Comparison of ENCODE assay signal across 1 cellular context in genomic region chr5:139283252-139284166, GRCh38.
TF ChIP-seq lines count a peak whose summit lies in the region.

No MANE protein-coding gene starts in this region.

TF ChIP-seq in HepG2, 621 proteins besides CTCF, POLR2A, EP300 and RAD21:
- TF ChIP-seq CREB3 (CRISPR knock-in tag; IDR thresholded peaks at IDR 0.05): no peak
- TF ChIP-seq, protein P1, sequence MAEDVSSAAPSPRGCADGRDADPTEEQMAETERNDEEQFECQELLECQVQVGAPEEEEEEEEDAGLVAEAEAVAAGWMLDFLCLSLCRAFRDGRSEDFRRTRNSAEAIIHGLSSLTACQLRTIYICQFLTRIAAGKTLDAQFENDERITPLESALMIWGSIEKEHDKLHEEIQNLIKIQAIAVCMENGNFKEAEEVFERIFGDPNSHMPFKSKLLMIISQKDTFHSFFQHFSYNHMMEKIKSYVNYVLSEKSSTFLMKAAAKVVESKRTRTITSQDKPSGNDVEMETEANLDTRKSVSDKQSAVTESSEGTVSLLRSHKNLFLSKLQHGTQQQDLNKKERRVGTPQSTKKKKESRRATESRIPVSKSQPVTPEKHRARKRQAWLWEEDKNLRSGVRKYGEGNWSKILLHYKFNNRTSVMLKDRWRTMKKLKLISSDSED (CRISPR knock-in tag; IDR thresholded peaks at IDR 0.05): no peak
- no peak for TF ChIP-seq RBAK (CRISPR knock-in tag; IDR thresholded peaks at IDR 0.05)
- TF ChIP-seq GTF2F1 (IDR thresholded peaks at IDR 0.05; ENCODE audit: low read length): no peak
- no peak for TF ChIP-seq ZNF670 (CRISPR knock-in tag; IDR thresholded peaks at IDR 0.05; ENCODE audit: borderline replicate concordance)
- TF ChIP-seq RBM22 (optimal IDR thresholded peaks at IDR 0.05; ENCODE audit: low read length): peak; percentile 79
- no peak for TF ChIP-seq KAT2B (IDR thresholded peaks at IDR 0.05; ENCODE audit: borderline replicate concordance, low read depth, low read length)
- TF ChIP-seq NCOR1 (IDR thresholded peaks at IDR 0.05; ENCODE audit: borderline replicate concordance, low read length): no peak
- TF ChIP-seq ZNF33B (CRISPR knock-in tag; IDR thresholded peaks at IDR 0.05): no peak
- no peak for TF ChIP-seq ZBTB20 (CRISPR knock-in tag; IDR thresholded peaks at IDR 0.05; ENCODE audit: borderline replicate concordance, low read depth)
- peak; percentile 50; the same call in 1 of the 2 replicates for TF ChIP-seq RBFOX2 (IDR thresholded peaks at IDR 0.05; ENCODE audit: low read depth, low read length)
- TF ChIP-seq ZNF660 (CRISPR knock-in tag; IDR thresholded peaks at IDR 0.05; ENCODE audit: borderline replicate concordance, low read depth): no peak
- TF ChIP-seq, protein P2, sequence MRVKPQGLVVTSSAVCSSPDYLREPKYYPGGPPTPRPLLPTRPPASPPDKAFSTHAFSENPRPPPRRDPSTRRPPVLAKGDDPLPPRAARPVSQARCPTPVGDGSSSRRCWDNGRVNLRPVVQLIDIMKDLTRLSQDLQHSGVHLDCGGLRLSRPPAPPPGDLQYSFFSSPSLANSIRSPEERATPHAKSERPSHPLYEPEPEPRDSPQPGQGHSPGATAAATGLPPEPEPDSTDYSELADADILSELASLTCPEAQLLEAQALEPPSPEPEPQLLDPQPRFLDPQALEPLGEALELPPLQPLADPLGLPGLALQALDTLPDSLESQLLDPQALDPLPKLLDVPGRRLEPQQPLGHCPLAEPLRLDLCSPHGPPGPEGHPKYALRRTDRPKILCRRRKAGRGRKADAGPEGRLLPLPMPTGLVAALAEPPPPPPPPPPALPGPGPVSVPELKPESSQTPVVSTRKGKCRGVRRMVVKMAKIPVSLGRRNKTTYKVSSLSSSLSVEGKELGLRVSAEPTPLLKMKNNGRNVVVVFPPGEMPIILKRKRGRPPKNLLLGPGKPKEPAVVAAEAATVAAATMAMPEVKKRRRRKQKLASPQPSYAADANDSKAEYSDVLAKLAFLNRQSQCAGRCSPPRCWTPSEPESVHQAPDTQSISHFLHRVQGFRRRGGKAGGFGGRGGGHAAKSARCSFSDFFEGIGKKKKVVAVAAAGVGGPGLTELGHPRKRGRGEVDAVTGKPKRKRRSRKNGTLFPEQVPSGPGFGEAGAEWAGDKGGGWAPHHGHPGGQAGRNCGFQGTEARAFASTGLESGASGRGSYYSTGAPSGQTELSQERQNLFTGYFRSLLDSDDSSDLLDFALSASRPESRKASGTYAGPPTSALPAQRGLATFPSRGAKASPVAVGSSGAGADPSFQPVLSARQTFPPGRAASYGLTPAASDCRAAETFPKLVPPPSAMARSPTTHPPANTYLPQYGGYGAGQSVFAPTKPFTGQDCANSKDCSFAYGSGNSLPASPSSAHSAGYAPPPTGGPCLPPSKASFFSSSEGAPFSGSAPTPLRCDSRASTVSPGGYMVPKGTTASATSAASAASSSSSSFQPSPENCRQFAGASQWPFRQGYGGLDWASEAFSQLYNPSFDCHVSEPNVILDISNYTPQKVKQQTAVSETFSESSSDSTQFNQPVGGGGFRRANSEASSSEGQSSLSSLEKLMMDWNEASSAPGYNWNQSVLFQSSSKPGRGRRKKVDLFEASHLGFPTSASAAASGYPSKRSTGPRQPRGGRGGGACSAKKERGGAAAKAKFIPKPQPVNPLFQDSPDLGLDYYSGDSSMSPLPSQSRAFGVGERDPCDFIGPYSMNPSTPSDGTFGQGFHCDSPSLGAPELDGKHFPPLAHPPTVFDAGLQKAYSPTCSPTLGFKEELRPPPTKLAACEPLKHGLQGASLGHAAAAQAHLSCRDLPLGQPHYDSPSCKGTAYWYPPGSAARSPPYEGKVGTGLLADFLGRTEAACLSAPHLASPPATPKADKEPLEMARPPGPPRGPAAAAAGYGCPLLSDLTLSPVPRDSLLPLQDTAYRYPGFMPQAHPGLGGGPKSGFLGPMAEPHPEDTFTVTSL (CRISPR knock-in tag; IDR thresholded peaks at IDR 0.05; ENCODE audit: borderline replicate concordance): no peak
- no peak for TF ChIP-seq DNMT3B (CRISPR knock-in tag; conservative IDR thresholded peaks at IDR 0.05)
- TF ChIP-seq TOPORS (CRISPR knock-in tag; IDR thresholded peaks at IDR 0.05): no peak
- TF ChIP-seq ZNF383 (CRISPR knock-in tag; IDR thresholded peaks at IDR 0.05; ENCODE audit: borderline replicate concordance): no peak
- TF ChIP-seq, protein P3, sequence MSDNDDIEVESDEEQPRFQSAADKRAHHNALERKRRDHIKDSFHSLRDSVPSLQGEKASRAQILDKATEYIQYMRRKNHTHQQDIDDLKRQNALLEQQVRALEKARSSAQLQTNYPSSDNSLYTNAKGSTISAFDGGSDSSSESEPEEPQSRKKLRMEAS (IDR thresholded peaks at IDR 0.05): no peak
